Comparison of ENCODE assay signal across 22 cellular contexts in genomic region chr21:42250422-42251403, GRCh38. TPM values are rescaled to one million over a fixed set of nuclear protein-coding genes. Genes with fewer than 3 reads are reported as not detected.
DNase-seq lines count a peak whose midpoint lies in the region; ATAC-seq, FAIRE-seq and TF ChIP-seq lines count a peak whose summit lies in the region.
"Had no signal": no experiment of that assay in that cellular context is flagged by ENCODE, and none has a peak within 500 bp of the region (broad histone marks: within the 10 kb centered on the region; RNA-seq: fewer than 3 reads in every experiment).

No MANE protein-coding gene starts in this region.

- ATAC-seq in CD8-positive, alpha-beta T cell, result no peak
- ATAC-seq: activated CD4-positive, alpha-beta T cell treated with anti-CD3 and anti-CD28 coated beads for 36 hours; effector memory CD8-positive, alpha-beta T cell had no signal

- H3K4me1 ChIP-seq in CD8-positive, alpha-beta T cell (ENCODE audit: insufficient read depth, low read length), result peaks cover 7% of the 10 kb centered on the region
- peaks cover 89% of the 10 kb centered on the region for H3K4me1 ChIP-seq in OCI-LY7 (ENCODE audit: insufficient read depth, low read length, poor library complexity, severe bottlenecking)
- H3K4me1 ChIP-seq in H1 (replicated peaks in 1 of 4; ENCODE audit: control insufficient read depth in 3 of 4, insufficient read depth in 4 of 4, low read length in 3 of 4), result peaks cover 0 to under 1% (median 0%) of the 10 kb centered on the region in 4 experiments; a peak in 1 of 7 replicates
- peaks cover 15 to 91% (median 70%) of the 10 kb centered on the region in 6 donors for H3K4me1 ChIP-seq in spleen
- peaks cover 0 to 11% (median 10%) of the 10 kb centered on the region in 4 donors for H3K4me1 ChIP-seq in sigmoid colon

- no peaks in the 10 kb centered on the region for H3K36me3 ChIP-seq in CD8-positive, alpha-beta T cell (ENCODE audit: insufficient read depth, low read length)
- H3K36me3 ChIP-seq in OCI-LY7 (ENCODE audit: insufficient read depth, low read length) (peaks cover 3% of the 10 kb centered on the region; the same call in 1 of the 2 replicates), H1 (ENCODE audit: control insufficient read depth in 2 of 4, insufficient read depth in 4 of 4, low read length in 3 of 4) (no peaks in the 10 kb centered on the region), spleen (no peaks in the 10 kb centered on the region), sigmoid colon (no peaks in the 10 kb centered on the region)
- H3K36me3 ChIP-seq: left ventricle myocardium inferior, MG63, right atrium auricular region, tibial artery had no signal

- peak overlapping the region; percentile 17 for H3K27ac Mint-ChIP-seq in CD8-positive, alpha-beta T cell
- H3K27ac Mint-ChIP-seq: activated CD4-positive, alpha-beta T cell treated with anti-CD3 and anti-CD28 coated beads for 36 hours had no signal

- no peak overlapping the region for H3K18ac ChIP-seq in H1 (ENCODE audit: extremely low read depth, low read length)

- no peak overlapping the region for H2BK20ac ChIP-seq in H1 (ENCODE audit: low read length)

- H3K23me2 ChIP-seq in H1 (ENCODE audit: low read depth, low read length), result no peaks in the 10 kb centered on the region

- no peaks in the 10 kb centered on the region for H3K9me3 ChIP-seq in CD8-positive, alpha-beta T cell (ENCODE audit: low read length)
- H3K9me3 ChIP-seq in OCI-LY7 (ENCODE audit: low read length) (no peaks in the 10 kb centered on the region), H1 (ENCODE audit: insufficient read depth in 2 of 2, low read depth in 1 of 2, low read length in 1 of 2) (no peaks in the 10 kb centered on the region), spleen (no peaks in the 10 kb centered on the region), sigmoid colon (no peaks in the 10 kb centered on the region)
- H3K9me3 ChIP-seq: left ventricle myocardium inferior, MG63, right atrium auricular region, tibial artery had no signal

- H4K20me1 ChIP-seq in OCI-LY7 (ENCODE audit: insufficient read depth, low read length) (no peaks in the 10 kb centered on the region), H1 (replicated peaks in 1 of 2; ENCODE audit: control insufficient read depth in 1 of 2, insufficient read depth in 2 of 2, low read length in 2 of 2) (peaks cover 0 to 3% of the 10 kb centered on the region in 2 experiments)

- H2BK12ac ChIP-seq in H1 (ENCODE audit: low read depth, low read length), result no peak overlapping the region

- H2AK5ac ChIP-seq in H1 (ENCODE audit: low read depth, low read length), result no peak overlapping the region

- CTCF ChIA-PET in CD8-positive, alpha-beta T cell (lab: Charles Lee), result interaction anchor here (0.9 to 2.6 kb wide), 4 partner anchors 8 to 133 kb away, joined by 3 to 12 read pairs (median 4); no protein-coding TSS in a partner anchor
- CTCF ChIA-PET in OCI-LY7 (lab: Charles Lee; ENCODE audit: unreplicated experiment), result no interaction called here
- CTCF ChIA-PET in H1 (lab: Charles Lee; ENCODE audit: partially characterized antibody), result interaction anchor here (0.9 to 3.8 kb wide), 5 partner anchors 8 to 87 kb away, joined by 3 to 16 read pairs (median 8); no protein-coding TSS in a partner anchor

- H3K4me3 ChIP-seq in CD8-positive, alpha-beta T cell (ENCODE audit: low read depth, low read length), result no peak overlapping the region
- H3K4me3 ChIP-seq in OCI-LY7 (ENCODE audit: low read depth, low read length, poor library complexity, severe bottlenecking), result no peak overlapping the region
- H3K4me3 ChIP-seq in H1 (ENCODE audit: extremely low read depth in 1 of 4, insufficient read depth in 2 of 4, low read depth in 3 of 4, low read length in 4 of 4), result no peak overlapping the region
- no peak overlapping the region for H3K4me3 ChIP-seq in spleen
- H3K4me3 ChIP-seq in sigmoid colon, result no peak overlapping the region
- H3K4me3 ChIP-seq: left ventricle myocardium inferior, MG63, right atrium auricular region, tibial artery had no signal

- intact Hi-C loops in CD8-positive, alpha-beta T cell (cut with DNase I, micrococcal nuclease), result loop anchor here in 1 of 2 experiments (2.0 kb wide), 1 partner anchor 14 kb away; no protein-coding TSS in a partner anchor
- intact Hi-C loops in OCI-LY7 (cut with micrococcal nuclease; ENCODE audit: unreplicated experiment) (no loop called here), spleen (cut with DNase I; ENCODE audit: low total_unique reads) (no loop called here), sigmoid colon (cut with DNase I) (no loop called here)

- TF ChIP-seq POLR2A in H1 (IDR thresholded peaks at IDR 0.05; ENCODE audit: control extremely low read depth in 1 of 2, low read depth in 2 of 2, low read length in 2 of 2), result no peak
- no peak for TF ChIP-seq POLR2A in spleen (IDR thresholded peaks at IDR 0.05)
- no peak for TF ChIP-seq POLR2A in sigmoid colon (IDR thresholded peaks at IDR 0.05)

- TF ChIP-seq CTCF in CD8-positive, alpha-beta T cell (IDR thresholded peaks at IDR 0.05), result no peak
- TF ChIP-seq CTCF in OCI-LY7 (conservative IDR thresholded peaks at IDR 0.05; ENCODE audit: low read length) (no peak), H1 (IDR thresholded peaks at IDR 0.05; ENCODE audit: control extremely low read depth in 1 of 3, insufficient read depth in 1 of 3, low read depth in 1 of 3, low read length in 3 of 3) (no peak), spleen (IDR thresholded peaks at IDR 0.05 in 8 of 11, conservative IDR thresholded peaks at IDR 0.05 in 3 of 11) (no peak), sigmoid colon (IDR thresholded peaks at IDR 0.05) (no peak)

- no peaks in the 10 kb centered on the region for H3K9me3 Mint-ChIP-seq in CD8-positive, alpha-beta T cell
- H3K9me3 Mint-ChIP-seq: effector memory CD8-positive, alpha-beta T cell; IgD-negative memory B cell had no signal

- WGBS in H1 (ENCODE audit: extremely low coverage in 1 of 2, insufficient coverage in 1 of 2, insufficient read length in 1 of 2, insufficient replicate concordance in 2 of 2, low coverage in 1 of 2, low lambda C conversion rate in 2 of 2, missing lambda C conversion rate in 1 of 2), 2 experiments, result 89% methylated on average over 18 of the region's 19 CpGs; no CpG with 5 or more reads in 1 of the 2 experiments
- WGBS in spleen, 5 donors, result 62 to 77% (median 70%) methylated on average over 17 to 19 of the region's 19 CpGs
- 85 to 92% methylated on average over 19 of the region's 19 CpGs for WGBS in sigmoid colon, 2 donors

- H2BK5ac ChIP-seq in H1 (ENCODE audit: low read depth, low read length), result no peak overlapping the region

- H3K36me3 Mint-ChIP-seq in CD8-positive, alpha-beta T cell, result peaks cover 20% of the 10 kb centered on the region
- H3K36me3 Mint-ChIP-seq: IgD-negative memory B cell had no signal

- no peaks in the 10 kb centered on the region for H3K27me3 Mint-ChIP-seq in CD8-positive, alpha-beta T cell (ENCODE audit: low read depth)
- H3K27me3 Mint-ChIP-seq: activated CD4-positive, alpha-beta T cell treated with anti-CD3 and anti-CD28 coated beads for 36 hours; effector memory CD8-positive, alpha-beta T cell; IgD-negative memory B cell had no signal

- no peak overlapping the region for H3K4ac ChIP-seq in H1 (replicated peaks; ENCODE audit: insufficient read length, low read depth, low read length)

- no peak for FAIRE-seq in H1 (lab: Jason Lieb, UNC)
- FAIRE-seq: GM12891, TTC549 had no signal

- no peak overlapping the region for H4K8ac ChIP-seq in H1 (ENCODE audit: extremely low read depth, insufficient read depth, low read length)

- peaks cover 43% of the 10 kb centered on the region for H3K4me1 Mint-ChIP-seq in CD8-positive, alpha-beta T cell (ENCODE audit: low read depth)

- no peak overlapping the region for H2BK15ac ChIP-seq in H1 (ENCODE audit: low read length)

- H3K14ac ChIP-seq in H1 (ENCODE audit: insufficient read length), result no peak overlapping the region

- peak overlapping the region; percentile 69 for H3K4me2 ChIP-seq in OCI-LY7 (ENCODE audit: low read length)
- no peak overlapping the region for H3K4me2 ChIP-seq in H1 (ENCODE audit: insufficient read depth in 1 of 2, low read depth in 2 of 2, low read length in 2 of 2)

- no peaks in the 10 kb centered on the region for H3K27me3 ChIP-seq in CD8-positive, alpha-beta T cell (ENCODE audit: insufficient read depth, low read length)
- no peaks in the 10 kb centered on the region; a peak in 1 of 7 replicates for H3K27me3 ChIP-seq in H1 (replicated peaks in 1 of 4; ENCODE audit: control insufficient read depth in 3 of 4, extremely low read depth in 1 of 4, insufficient read depth in 3 of 4, low read length in 3 of 4)
- no peaks in the 10 kb centered on the region for H3K27me3 ChIP-seq in spleen (replicated peaks in 1 of 7)
- H3K27me3 ChIP-seq in sigmoid colon, result no peaks in the 10 kb centered on the region
- H3K27me3 ChIP-seq: right atrium auricular region had no signal

- no peak overlapping the region for H3K4me3 Mint-ChIP-seq in CD8-positive, alpha-beta T cell
- H3K4me3 Mint-ChIP-seq: activated CD4-positive, alpha-beta T cell treated with anti-CD3 and anti-CD28 coated beads for 36 hours; effector memory CD8-positive, alpha-beta T cell had no signal

- DNase-seq in CD8-positive, alpha-beta T cell, result no peak
- DNase-seq in OCI-LY7 (ENCODE audit: low spot score) (no peak), H1 (ENCODE audit: low read depth in 1 of 2, low spot score in 2 of 2) (no peak), spleen (no peak), middle frontal gyrus (ENCODE audit: extremely low spot score, low spot score) (no peak), sigmoid colon (no peak), medulla oblongata (ENCODE audit: extremely low spot score) (no peak)
- DNase-seq: activated CD4-positive, alpha-beta T cell treated with anti-CD3 and anti-CD28 coated beads for 36 hours; activated CD8-positive, alpha-beta memory T cell treated with anti-CD3 and anti-CD28 coated beads, Interleukin-2, amount 50 U/mL, for 4 hours; activated gamma-delta T cell treated with Interleukin-2 at 50 U/mL for 16 hours; effector memory CD8-positive, alpha-beta T cell; head of caudate nucleus; MG63; NCI-H1930; tibial artery had no signal

- peaks cover 51% of the 10 kb centered on the region; the same call in 1 of the 2 replicates for H3K79me2 ChIP-seq in OCI-LY7 (ENCODE audit: insufficient read depth, low read depth, low read length)
- no peaks in the 10 kb centered on the region for H3K79me2 ChIP-seq in H1 (ENCODE audit: control insufficient read depth in 1 of 2, insufficient read depth in 2 of 2, low read length in 2 of 2)

- TF ChIP-seq RAD21 in H1 (IDR thresholded peaks at IDR 0.05 in 1 of 2, conservative IDR thresholded peaks at IDR 0.05 in 1 of 2; ENCODE audit: low read depth in 2 of 2, low read length in 2 of 2), result no peak

- H3K9ac ChIP-seq in H1 (replicated peaks in 1 of 4; ENCODE audit: extremely low read depth in 1 of 4, low read depth in 3 of 4, low read length in 3 of 4), result no peak overlapping the region

- no TSS peak for BruUV-seq in OCI-LY7 (replicated peaks; lab: Mats Ljungman, UMichigan)

- no peak overlapping the region for H4K5ac ChIP-seq in H1 (ENCODE audit: insufficient read length, low read depth, low read length)

- H2AFZ ChIP-seq in OCI-LY7 (ENCODE audit: low read length) (no peak overlapping the region), H1 (ENCODE audit: low read length) (no peak overlapping the region)

- H3K23ac ChIP-seq in H1 (ENCODE audit: insufficient read length), result no peak overlapping the region

- no peaks in the 10 kb centered on the region for H3K79me1 ChIP-seq in H1 (ENCODE audit: low read depth, low read length)

- no peak overlapping the region for H2BK120ac ChIP-seq in H1 (replicated peaks; ENCODE audit: low read depth, low read length)

- no peak overlapping the region for H3K56ac ChIP-seq in H1 (replicated peaks; ENCODE audit: insufficient read length, low read depth, low read length)

- POLR2A ChIA-PET in CD8-positive, alpha-beta T cell (lab: Charles Lee), result interaction anchor here (1.2 kb wide), 1 partner anchor 12 kb away, joined by 6 read pairs; no protein-coding TSS in a partner anchor
- POLR2A ChIA-PET in OCI-LY7 (lab: Charles Lee) (interaction anchor here (0.9 to 2.4 kb wide), 5 partner anchors 9 to 61 kb away, joined by 3 to 12 read pairs (median 6); no protein-coding TSS in a partner anchor), H1 (lab: Charles Lee; ENCODE audit: partially characterized antibody) (interaction anchor here (1.4 kb wide), 1 partner anchor 16 kb away, joined by 3 read pairs; no protein-coding TSS in a partner anchor)

- no peak overlapping the region for H3K27ac ChIP-seq in CD8-positive, alpha-beta T cell (ENCODE audit: low read depth, low read length)
- H3K27ac ChIP-seq in OCI-LY7 (ENCODE audit: low read depth, low read length, poor library complexity, severe bottlenecking), result peak overlapping the region; percentile 90
- no peak overlapping the region for H3K27ac ChIP-seq in H1 (ENCODE audit: low read depth, low read length)
- peak overlapping the region in 5 of 8 donors; percentile 14 to 57 (median 44) for H3K27ac ChIP-seq in spleen
- no peak overlapping the region for H3K27ac ChIP-seq in sigmoid colon
- H3K27ac ChIP-seq: HL-60, left ventricle myocardium inferior, right atrium auricular region, RWPE1, tibial artery had no signal

- H4K91ac ChIP-seq in H1 (replicated peaks; ENCODE audit: insufficient read length, low read length), result no peak overlapping the region

- no peaks in the 10 kb centered on the region for H3K9me2 ChIP-seq in OCI-LY7 (ENCODE audit: insufficient read depth, low read length)

- TF ChIP-seq EP300 in H1 (IDR thresholded peaks at IDR 0.05; ENCODE audit: borderline replicate concordance in 1 of 2, low read depth in 2 of 2, low read length in 2 of 2), result no peak
- no peak for TF ChIP-seq EP300 in sigmoid colon (IDR thresholded peaks at IDR 0.05)

RNA-seq across cellular contexts. Expression of gene ABCG1, which starts 31.8 kb away (rescaled TPM):
- total RNA-seq in CD8-positive, alpha-beta T cell, result 100 to 1,000 TPM; 119 to 123 TPM
- 13.2 and 16.7 TPM in 2 replicates for total RNA-seq in OCI-LY7 (2014; rRNA removed; shearing (Covaris generic))
- 17.3 and 18.8 TPM in 2 replicates for total RNA-seq in OCI-LY7 (2022)
- total RNA-seq in H1 (2021; fragmentation: NEBNext Ultra II Directional; extraction: Animal tissue kit (Norgen Biotek cat#: 25700)), result 4.0 TPM in 2 replicates
- polyA plus RNA-seq in H1 (2011; rRNA removed), result 2.1 and 3.8 TPM in 2 replicates
- polyA plus RNA-seq in H1 (2011; cell fraction: cytosol; rRNA removed), result 2.6 TPM
- 5.8 TPM for polyA plus RNA-seq in H1 (2011; cell fraction: nucleus; rRNA removed)
- 1.7 to 2.7 TPM (median 2.3 TPM) in 4 replicates for polyA plus RNA-seq in H1 (2012, experiment 1 of 2)
- 2.4 TPM for polyA plus RNA-seq in H1 (2012, experiment 2 of 2)
- 1.4 TPM for polyA plus RNA-seq in H1 (2013, experiment 1 of 2)
- polyA plus RNA-seq in H1 (2013, experiment 2 of 2), result 1.3 TPM
- polyA minus RNA-seq in H1 (2011; rRNA and poly(A)+ RNA removed), result 3.7 and 4.0 TPM in 2 replicates
- polyA minus RNA-seq in H1 (2011; cell fraction: cytosol; rRNA and poly(A)+ RNA removed), result 2.9 TPM
- 3.6 TPM for polyA minus RNA-seq in H1 (2011; cell fraction: nucleus; rRNA and poly(A)+ RNA removed)
- 100 to 1,000 TPM in 5 of 7 donors, 10 to 100 TPM in 2; 76.7 to 143 (median 103) TPM for total RNA-seq in spleen
- 10 to 100 TPM; 14.6 to 17.0 (median 15.6) TPM for polyA plus RNA-seq in spleen
- 10 to 100 TPM in 3 of 4 donors, 1 to 10 TPM in 1; 6.0 to 19.3 (median 13.6) TPM for total RNA-seq in sigmoid colon
- polyA plus RNA-seq in sigmoid colon, result 10 to 100 TPM in 2 of 3 donors, 1 to 10 TPM in 1; 8.1 to 15.6 (median 10.2) TPM

Comparison
In these comparisons a context has a peak if more than half of its experiments do, and no peak if none do; other contexts are left out.
1. H3K27ac ChIP-seq: peak in OCI-LY7 (single experiment) and spleen (5 of 8); none in CD8-positive, alpha-beta T cell (single experiment), H1 (single experiment) and sigmoid colon (0 of 4).